ENCODE assay signal across 18 cellular contexts in the genomic region with DNA sequence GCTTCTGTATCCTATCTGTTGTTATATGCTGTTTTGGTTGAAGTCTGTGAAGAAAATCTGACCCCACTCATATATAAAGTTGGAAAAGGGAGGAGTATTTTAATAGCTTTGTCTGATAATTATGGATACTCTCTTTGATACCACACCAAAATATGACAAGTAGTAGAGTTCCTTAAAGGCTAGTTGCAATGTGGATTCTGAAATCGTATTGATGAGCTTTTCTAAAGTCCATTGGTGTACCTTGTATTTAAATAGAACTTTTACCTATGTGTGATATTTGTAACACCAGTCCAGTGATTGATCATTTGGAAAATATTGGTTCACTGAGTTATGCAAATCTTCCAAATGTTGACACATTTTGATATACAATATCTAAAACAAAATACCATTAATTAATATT. TPM values are rescaled to one million over a fixed set of nuclear protein-coding genes. Genes with fewer than 3 reads are reported as not detected.
"Had no signal": no experiment of that assay in that cellular context is flagged by ENCODE, and none has a peak within 500 bp of the region (broad histone marks: within the 10 kb centered on the region; RNA-seq: fewer than 3 reads in every experiment).

No MANE protein-coding gene starts in this region.

- H3K27ac ChIP-seq: colonic mucosa, heart right ventricle, spleen, upper lobe of left lung had no signal

- DNase-seq: activated CD4-positive, CD25-positive, alpha-beta regulatory T cell treated with anti-CD3 and anti-CD28 coated beads, Interleukin-2, amount 50 U/mL, for 72 hours; activated effector memory CD4-positive, alpha-beta T cell treated with Interleukin-2 at 50 U/mL for 16 hours; caudate nucleus; colonic mucosa; heart right ventricle; islet precursor cell; mammary epithelial cell; mucosa of descending colon; natural killer cell; spleen; stimulated activated CD4-positive, alpha-beta T cell treated with anti-CD3 and anti-CD28 coated beads, Interleukin-1b, Interleukin-23, amount 100 ng/mL, for 48 hours; stimulated activated naive B cell treated with anti-CD40 and anti-IgM and Interleukin-4, amounts not matched to agents 10 μg/mL and 1 μg/mL and 100 μg/mL, for 72 hours; upper lobe of left lung had no signal

- H3K27me3 ChIP-seq: colonic mucosa, heart right ventricle, spleen, upper lobe of left lung had no signal

- H3K27me3 Mint-ChIP-seq: stimulated activated naive B cell treated with anti-CD40 and anti-IgM and Interleukin-4, amounts not matched to agents 10 μg/mL and 1 μg/mL and 100 μg/mL, for 72 hours had no signal

- H3K27ac Mint-ChIP-seq: T-helper 2 cell treated with Interferon-gamma antibody and Interleukin-4, amounts not matched to agents 5 μg/mL and 100 μg/mL, for 36 hours had no signal

- H3K9me3 ChIP-seq: colonic mucosa, heart right ventricle, mucosa of descending colon, spleen, upper lobe of left lung had no signal

- H3K9me3 Mint-ChIP-seq: natural killer cell; stimulated activated naive B cell treated with anti-CD40 and anti-IgM and Interleukin-4, amounts not matched to agents 10 μg/mL and 1 μg/mL and 100 μg/mL, for 72 hours; T-helper 2 cell treated with Interferon-gamma antibody and Interleukin-4, amounts not matched to agents 5 μg/mL and 100 μg/mL, for 36 hours had no signal

- ATAC-seq: heart right ventricle, left lobe of liver, mucosa of descending colon, natural killer cell, sciatic nerve had no signal

- H3K4me3 Mint-ChIP-seq: natural killer cell; stimulated activated naive B cell treated with anti-CD40 and anti-IgM and Interleukin-4, amounts not matched to agents 10 μg/mL and 1 μg/mL and 100 μg/mL, for 72 hours; T-helper 2 cell treated with Interferon-gamma antibody and Interleukin-4, amounts not matched to agents 5 μg/mL and 100 μg/mL, for 36 hours had no signal

- H3K4me3 ChIP-seq: colonic mucosa, heart right ventricle, mucosa of descending colon, spleen, upper lobe of left lung had no signal

RNA-seq across cellular contexts. Expression of gene SERPINC1, which starts 57.1 kb away (rescaled TPM):
- total RNA-seq: frontal cortex, mucosa of descending colon, pulmonary artery endothelial cell, sciatic nerve had no signal
